Comparison of ENCODE assay signal across 1 cellular context in the genomic region with DNA sequence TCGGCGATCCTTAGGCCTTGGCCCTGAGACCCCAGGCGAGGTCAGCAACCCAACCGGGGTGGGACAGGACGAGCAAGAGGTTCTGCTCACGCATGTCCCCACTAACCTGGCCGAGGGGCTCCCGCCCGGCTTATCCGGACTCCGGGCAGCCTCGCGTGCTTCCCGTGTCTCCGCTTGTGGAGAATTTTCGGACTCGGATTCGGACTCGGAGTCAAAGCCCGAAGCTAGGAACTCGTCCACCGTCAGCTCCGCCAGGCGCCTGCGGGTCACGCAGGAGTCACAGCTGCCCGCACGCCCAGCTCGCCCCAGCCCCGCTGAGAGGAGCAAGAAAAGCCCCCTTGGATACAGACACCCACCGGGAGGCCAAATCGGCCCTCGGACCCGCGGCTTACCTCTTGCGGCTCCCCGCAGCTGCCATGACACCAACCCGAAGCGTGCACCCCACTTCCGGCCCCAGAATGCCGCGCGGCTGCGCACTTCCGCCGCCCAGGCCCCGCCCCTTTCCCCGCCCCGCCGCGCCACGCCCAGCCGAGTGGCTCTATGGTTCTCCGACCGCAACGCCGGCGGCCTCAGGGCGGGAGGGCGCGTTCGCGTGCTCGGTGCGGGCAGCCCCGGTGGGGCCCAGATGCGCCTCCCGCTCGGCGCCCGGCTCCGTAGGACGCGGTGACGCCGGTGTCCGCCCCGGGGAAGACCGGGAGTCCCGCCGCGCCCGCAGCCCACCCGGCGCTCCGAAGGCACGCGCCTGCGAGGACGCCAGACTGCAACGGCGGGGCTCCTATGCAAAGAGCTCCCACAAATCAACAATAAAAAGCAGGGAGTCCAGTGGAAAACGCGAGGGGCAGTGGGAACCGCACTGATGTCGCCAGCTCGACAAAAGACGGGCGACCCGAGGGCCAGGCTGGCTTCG.
TF ChIP-seq lines count a peak whose summit lies in the region.

A gene (minus strand): TSS at position 434 of the 907 bp plus-strand sequence. CDS start 16 bp downstream, at position 418.

TF ChIP-seq in K562, 482 proteins besides CTCF, POLR2A, EP300 and RAD21 (continued from another document and continues in another):
- TF ChIP-seq BRD9 (IDR thresholded peaks at IDR 0.05; ENCODE audit: low read depth, partially characterized antibody) (no peak), DNMT1 (IDR thresholded peaks at IDR 0.05) (no peak), HOXB6 (CRISPR knock-in tag; IDR thresholded peaks at IDR 0.05; ENCODE audit: borderline replicate concordance) (no peak), SREBF2 (CRISPR knock-in tag; IDR thresholded peaks at IDR 0.05) (no peak), KLF16 (IDR thresholded peaks at IDR 0.05) (no peak), ZNF445 (CRISPR knock-in tag; IDR thresholded peaks at IDR 0.05; ENCODE audit: low read depth) (no peak), GABPA (tag; conservative IDR thresholded peaks at IDR 0.05; ENCODE audit: low read depth) (peak; percentile 96), MCM7 (IDR thresholded peaks at IDR 0.05) (no peak), ZNF644 (tag; IDR thresholded peaks at IDR 0.05; ENCODE audit: low read depth) (no peak), SMC3 (conservative IDR thresholded peaks at IDR 0.05; ENCODE audit: insufficient read depth, low read depth, low read length) (no peak), GABPB1 (CRISPR knock-in tag; IDR thresholded peaks at IDR 0.05) (peak; percentile 92), ZNF24 (IDR thresholded peaks at IDR 0.05) (no peak), ZBTB1 (CRISPR knock-in tag; IDR thresholded peaks at IDR 0.05; ENCODE audit: borderline replicate concordance, low read depth) (no peak), ZC3H4 (CRISPR knock-in tag; IDR thresholded peaks at IDR 0.05; ENCODE audit: borderline replicate concordance) (no peak), ZNF561 (CRISPR knock-in tag; conservative IDR thresholded peaks at IDR 0.05) (no peak), NCOA4 (IDR thresholded peaks at IDR 0.05; ENCODE audit: partially characterized antibody) (no peak), KLF13 (tag; IDR thresholded peaks at IDR 0.05; ENCODE audit: borderline replicate concordance, low read depth) (no peak), ZNF324 (CRISPR knock-in tag; IDR thresholded peaks at IDR 0.05) (no peak), PYGO2 (tag; IDR thresholded peaks at IDR 0.05) (no peak), PHF21A (IDR thresholded peaks at IDR 0.05; ENCODE audit: borderline replicate concordance, low read depth) (no peak), GTF2E2 (tag; IDR thresholded peaks at IDR 0.05) (no peak), YY1 (IDR thresholded peaks at IDR 0.05; ENCODE audit: borderline replicate concordance in 1 of 3, control insufficient read depth in 1 of 3, extremely low read depth in 1 of 3, insufficient read depth in 3 of 3, insufficient read length in 1 of 3, insufficient replicate concordance in 2 of 3, low read depth in 1 of 3, low read length in 2 of 3) (peak; percentile 68 to 95 (median 92)), STAT5B (CRISPR knock-in tag; IDR thresholded peaks at IDR 0.05) (no peak), ZNF239 (CRISPR knock-in tag; IDR thresholded peaks at IDR 0.05) (no peak; the same call in 1 of the 2 replicates), ZBTB17 (CRISPR knock-in tag; IDR thresholded peaks at IDR 0.05) (no peak), BACH1 (tag; IDR thresholded peaks at IDR 0.05) (no peak), ZNF431 (CRISPR knock-in tag; IDR thresholded peaks at IDR 0.05) (no peak), HNRNPL (IDR thresholded peaks at IDR 0.05; ENCODE audit: low read depth, low read length) (0 out of 2 replicates have a peak, but pooled peaks have one; percentile 27), SMARCB1 (IDR thresholded peaks at IDR 0.05; ENCODE audit: insufficient read length, low read depth) (no peak), RUNX1 (IDR thresholded peaks at IDR 0.05; ENCODE audit: low read depth) (no peak), SMAD2 (IDR thresholded peaks at IDR 0.05; ENCODE audit: low read depth, low read length) (no peak), SIRT6 (IDR thresholded peaks at IDR 0.05; ENCODE audit: low read depth, low read length) (no peak), SMARCC2 (IDR thresholded peaks at IDR 0.05; ENCODE audit: low read depth) (no peak)
- TF ChIP-seq, protein P1, sequence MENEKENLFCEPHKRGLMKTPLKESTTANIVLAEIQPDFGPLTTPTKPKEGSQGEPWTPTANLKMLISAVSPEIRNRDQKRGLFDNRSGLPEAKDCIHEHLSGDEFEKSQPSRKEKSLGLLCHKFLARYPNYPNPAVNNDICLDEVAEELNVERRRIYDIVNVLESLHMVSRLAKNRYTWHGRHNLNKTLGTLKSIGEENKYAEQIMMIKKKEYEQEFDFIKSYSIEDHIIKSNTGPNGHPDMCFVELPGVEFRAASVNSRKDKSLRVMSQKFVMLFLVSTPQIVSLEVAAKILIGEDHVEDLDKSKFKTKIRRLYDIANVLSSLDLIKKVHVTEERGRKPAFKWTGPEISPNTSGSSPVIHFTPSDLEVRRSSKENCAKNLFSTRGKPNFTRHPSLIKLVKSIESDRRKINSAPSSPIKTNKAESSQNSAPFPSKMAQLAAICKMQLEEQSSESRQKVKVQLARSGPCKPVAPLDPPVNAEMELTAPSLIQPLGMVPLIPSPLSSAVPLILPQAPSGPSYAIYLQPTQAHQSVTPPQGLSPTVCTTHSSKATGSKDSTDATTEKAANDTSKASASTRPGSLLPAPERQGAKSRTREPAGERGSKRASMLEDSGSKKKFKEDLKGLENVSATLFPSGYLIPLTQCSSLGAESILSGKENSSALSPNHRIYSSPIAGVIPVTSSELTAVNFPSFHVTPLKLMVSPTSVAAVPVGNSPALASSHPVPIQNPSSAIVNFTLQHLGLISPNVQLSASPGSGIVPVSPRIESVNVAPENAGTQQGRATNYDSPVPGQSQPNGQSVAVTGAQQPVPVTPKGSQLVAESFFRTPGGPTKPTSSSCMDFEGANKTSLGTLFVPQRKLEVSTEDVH (IDR thresholded peaks at IDR 0.05; ENCODE audit: low read depth, partially characterized antibody), result peak; percentile 76
- TF ChIP-seq, protein P2, sequence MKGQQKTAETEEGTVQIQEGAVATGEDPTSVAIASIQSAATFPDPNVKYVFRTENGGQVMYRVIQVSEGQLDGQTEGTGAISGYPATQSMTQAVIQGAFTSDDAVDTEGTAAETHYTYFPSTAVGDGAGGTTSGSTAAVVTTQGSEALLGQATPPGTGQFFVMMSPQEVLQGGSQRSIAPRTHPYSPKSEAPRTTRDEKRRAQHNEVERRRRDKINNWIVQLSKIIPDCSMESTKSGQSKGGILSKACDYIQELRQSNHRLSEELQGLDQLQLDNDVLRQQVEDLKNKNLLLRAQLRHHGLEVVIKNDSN (CRISPR knock-in tag; IDR thresholded peaks at IDR 0.05), result 0 out of 2 replicates have a peak, but pooled peaks have one; percentile 27
- TF ChIP-seq, protein P3, sequence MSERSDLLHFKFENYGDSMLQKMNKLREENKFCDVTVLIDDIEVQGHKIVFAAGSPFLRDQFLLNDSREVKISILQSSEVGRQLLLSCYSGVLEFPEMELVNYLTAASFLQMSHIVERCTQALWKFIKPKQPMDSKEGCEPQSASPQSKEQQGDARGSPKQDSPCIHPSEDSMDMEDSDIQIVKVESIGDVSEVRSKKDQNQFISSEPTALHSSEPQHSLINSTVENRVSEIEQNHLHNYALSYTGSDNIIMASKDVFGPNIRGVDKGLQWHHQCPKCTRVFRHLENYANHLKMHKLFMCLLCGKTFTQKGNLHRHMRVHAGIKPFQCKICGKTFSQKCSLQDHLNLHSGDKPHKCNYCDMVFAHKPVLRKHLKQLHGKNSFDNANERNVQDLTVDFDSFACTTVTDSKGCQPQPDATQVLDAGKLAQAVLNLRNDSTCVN (CRISPR knock-in tag; IDR thresholded peaks at IDR 0.05), result no peak
- TF ChIP-seq, protein P4, sequence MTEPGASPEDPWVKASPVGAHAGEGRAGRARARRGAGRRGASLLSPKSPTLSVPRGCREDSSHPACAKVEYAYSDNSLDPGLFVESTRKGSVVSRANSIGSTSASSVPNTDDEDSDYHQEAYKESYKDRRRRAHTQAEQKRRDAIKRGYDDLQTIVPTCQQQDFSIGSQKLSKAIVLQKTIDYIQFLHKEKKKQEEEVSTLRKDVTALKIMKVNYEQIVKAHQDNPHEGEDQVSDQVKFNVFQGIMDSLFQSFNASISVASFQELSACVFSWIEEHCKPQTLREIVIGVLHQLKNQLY (CRISPR knock-in tag; conservative IDR thresholded peaks at IDR 0.05), result 0 out of 4 replicates have a peak, but pooled peaks have one; percentile 27 to 28
- TF ChIP-seq, protein P5, sequence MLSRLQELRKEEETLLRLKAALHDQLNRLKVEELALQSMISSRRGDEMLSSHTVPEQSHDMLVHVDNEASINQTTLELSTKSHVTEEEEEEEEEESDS (CRISPR knock-in tag; IDR thresholded peaks at IDR 0.05), result no peak
- TF ChIP-seq, protein P6, sequence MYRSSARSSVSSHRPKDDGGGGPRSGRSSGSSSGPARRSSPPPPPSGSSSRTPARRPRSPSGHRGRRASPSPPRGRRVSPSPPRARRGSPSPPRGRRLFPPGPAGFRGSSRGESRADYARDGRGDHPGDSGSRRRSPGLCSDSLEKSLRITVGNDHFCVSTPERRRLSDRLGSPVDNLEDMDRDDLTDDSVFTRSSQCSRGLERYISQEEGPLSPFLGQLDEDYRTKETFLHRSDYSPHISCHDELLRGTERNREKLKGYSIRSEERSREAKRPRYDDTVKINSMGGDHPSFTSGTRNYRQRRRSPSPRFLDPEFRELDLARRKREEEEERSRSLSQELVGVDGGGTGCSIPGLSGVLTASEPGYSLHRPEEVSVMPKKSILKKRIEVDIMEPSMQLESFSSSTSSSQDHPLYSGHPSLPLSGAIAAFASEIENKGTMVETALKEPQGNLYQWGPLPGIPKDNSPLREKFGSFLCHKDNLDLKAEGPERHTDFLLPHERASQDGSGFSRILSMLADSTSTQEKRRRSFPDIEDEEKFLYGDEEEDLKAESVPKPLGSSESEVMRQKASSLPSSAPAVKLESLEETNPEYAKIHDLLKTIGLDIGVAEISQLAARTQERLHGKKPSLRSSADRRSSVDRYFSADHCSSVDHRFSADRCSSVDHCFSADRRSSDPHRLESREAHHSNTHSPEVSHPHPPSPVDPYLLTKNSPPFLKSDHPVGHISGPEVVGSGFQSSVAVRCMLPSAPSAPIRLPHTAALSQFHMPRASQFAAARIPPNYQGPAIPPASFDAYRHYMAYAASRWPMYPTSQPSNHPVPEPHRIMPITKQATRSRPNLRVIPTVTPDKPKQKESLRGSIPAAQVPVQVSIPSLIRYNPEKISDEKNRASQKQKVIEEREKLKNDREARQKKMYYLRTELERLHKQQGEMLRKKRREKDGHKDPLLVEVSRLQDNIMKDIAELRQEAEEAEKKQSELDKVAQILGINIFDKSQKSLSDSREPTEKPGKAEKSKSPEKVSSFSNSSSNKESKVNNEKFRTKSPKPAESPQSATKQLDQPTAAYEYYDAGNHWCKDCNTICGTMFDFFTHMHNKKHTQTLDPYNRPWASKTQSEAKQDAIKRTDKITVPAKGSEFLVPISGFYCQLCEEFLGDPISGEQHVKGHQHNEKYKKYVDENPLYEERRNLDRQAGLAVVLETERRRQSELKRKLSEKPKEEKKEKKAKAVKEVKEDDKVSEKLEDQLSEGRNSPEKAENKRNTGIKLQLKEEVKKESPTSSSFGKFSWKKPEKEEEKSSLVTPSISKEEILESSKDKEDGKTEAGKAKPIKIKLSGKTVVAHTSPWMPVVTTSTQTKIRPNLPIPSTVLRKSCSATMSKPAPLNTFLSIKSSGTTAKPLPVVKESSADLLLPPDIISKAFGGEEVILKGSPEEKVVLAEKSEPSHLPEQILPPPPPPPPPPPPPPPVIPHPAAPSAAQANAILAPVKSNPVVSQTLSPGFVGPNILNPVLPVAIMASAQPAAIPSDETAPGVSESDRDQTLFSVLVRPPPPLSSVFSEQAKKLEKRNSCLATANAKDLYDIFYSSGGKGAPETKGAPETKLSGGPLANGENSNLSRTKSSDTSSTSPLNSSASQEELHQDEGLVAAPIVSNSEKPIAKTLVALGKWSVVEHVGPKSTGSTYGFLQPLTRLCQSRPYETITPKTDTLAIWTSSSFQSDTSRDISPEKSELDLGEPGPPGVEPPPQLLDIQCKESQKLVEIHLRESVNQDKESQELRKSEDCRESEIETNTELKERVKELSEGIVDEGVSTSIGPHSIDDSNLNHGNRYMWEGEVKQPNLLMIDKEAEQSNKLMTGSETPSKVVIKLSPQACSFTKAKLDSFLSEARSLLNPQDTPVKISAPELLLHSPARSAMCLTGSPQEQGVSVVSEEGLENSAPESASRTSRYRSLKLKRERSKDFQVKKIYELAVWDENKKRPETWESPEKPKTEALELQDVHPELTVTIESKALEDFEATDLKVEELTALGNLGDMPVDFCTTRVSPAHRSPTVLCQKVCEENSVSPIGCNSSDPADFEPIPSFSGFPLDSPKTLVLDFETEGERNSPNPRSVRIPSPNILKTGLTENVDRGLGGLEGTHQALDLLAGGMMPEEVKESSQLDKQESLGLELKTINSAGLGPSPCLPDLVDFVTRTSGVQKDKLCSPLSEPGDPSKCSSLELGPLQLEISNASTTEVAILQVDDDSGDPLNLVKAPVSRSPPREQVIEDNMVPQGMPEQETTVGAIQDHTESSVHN (IDR thresholded peaks at IDR 0.05; ENCODE audit: borderline replicate concordance in 1 of 2, low read depth in 1 of 2), result no peak
- TF ChIP-seq, protein P7, sequence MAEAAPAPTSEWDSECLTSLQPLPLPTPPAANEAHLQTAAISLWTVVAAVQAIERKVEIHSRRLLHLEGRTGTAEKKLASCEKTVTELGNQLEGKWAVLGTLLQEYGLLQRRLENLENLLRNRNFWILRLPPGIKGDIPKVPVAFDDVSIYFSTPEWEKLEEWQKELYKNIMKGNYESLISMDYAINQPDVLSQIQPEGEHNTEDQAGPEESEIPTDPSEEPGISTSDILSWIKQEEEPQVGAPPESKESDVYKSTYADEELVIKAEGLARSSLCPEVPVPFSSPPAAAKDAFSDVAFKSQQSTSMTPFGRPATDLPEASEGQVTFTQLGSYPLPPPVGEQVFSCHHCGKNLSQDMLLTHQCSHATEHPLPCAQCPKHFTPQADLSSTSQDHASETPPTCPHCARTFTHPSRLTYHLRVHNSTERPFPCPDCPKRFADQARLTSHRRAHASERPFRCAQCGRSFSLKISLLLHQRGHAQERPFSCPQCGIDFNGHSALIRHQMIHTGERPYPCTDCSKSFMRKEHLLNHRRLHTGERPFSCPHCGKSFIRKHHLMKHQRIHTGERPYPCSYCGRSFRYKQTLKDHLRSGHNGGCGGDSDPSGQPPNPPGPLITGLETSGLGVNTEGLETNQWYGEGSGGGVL (CRISPR knock-in tag; IDR thresholded peaks at IDR 0.05), result no peak
- TF ChIP-seq, protein P8, sequence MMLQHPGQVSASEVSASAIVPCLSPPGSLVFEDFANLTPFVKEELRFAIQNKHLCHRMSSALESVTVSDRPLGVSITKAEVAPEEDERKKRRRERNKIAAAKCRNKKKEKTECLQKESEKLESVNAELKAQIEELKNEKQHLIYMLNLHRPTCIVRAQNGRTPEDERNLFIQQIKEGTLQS (IDR thresholded peaks at IDR 0.05), result no peak
- TF ChIP-seq, protein P8 (CRISPR knock-in tag; conservative IDR thresholded peaks at IDR 0.05), result no peak
- TF ChIP-seq, protein P9, sequence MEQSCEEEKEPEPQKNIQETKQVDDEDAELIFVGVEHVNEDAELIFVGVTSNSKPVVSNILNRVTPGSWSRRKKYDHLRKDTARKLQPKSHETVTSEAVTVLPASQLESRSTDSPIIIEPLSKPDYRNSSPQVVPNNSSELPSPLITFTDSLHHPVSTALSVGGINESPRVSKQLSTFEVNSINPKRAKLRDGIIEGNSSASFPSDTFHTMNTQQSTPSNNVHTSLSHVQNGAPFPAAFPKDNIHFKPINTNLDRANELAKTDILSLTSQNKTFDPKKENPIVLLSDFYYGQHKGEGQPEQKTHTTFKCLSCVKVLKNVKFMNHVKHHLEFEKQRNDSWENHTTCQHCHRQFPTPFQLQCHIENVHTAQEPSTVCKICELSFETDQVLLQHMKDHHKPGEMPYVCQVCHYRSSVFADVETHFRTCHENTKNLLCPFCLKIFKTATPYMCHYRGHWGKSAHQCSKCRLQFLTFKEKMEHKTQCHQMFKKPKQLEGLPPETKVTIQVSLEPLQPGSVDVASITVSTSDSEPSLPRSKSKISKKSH (CRISPR knock-in tag; IDR thresholded peaks at IDR 0.05), result no peak
